8 cellular contexts compared by ENCODE assay signal in genomic region chr22:21629262-21630149, GRCh38. TPM values are rescaled to one million over a fixed set of nuclear protein-coding genes. Genes with fewer than 3 reads are reported as not detected.
DNase-seq lines count a peak whose midpoint lies in the region; ATAC-seq, FAIRE-seq and TF ChIP-seq lines count a peak whose summit lies in the region.

Gene YDJC, minus strand, starts transcription at chr22:21630022. Its CDS starts 8 bp downstream, at chr22:21630014.

- H3K9me3 ChIP-seq in ascending aorta = no peaks in the 10 kb centered on the region

- H3K4me1 Mint-ChIP-seq in T-helper 2 cell treated with Interferon-gamma antibody and Interleukin-4, amounts not matched to agents 5 μg/mL and 100 μg/mL, for 36 hours (ENCODE audit: low read depth) = peaks cover 30% of the 10 kb centered on the region

- H3K4me3 ChIP-seq in ascending aorta = peak within 1 kb of the TSS; percentile 88 to 89

- peaks cover 19% of the 10 kb centered on the region for H3K36me3 Mint-ChIP-seq in T-helper 2 cell treated with Interferon-gamma antibody and Interleukin-4, amounts not matched to agents 5 μg/mL and 100 μg/mL, for 36 hours (ENCODE audit: low read depth)

- no peaks in the 10 kb centered on the region for H3K27me3 Mint-ChIP-seq in T-helper 2 cell treated with Interferon-gamma antibody and Interleukin-4, amounts not matched to agents 5 μg/mL and 100 μg/mL, for 36 hours (ENCODE audit: low read depth)

- peak within 1 kb of the TSS; percentile 94 for H3K27ac Mint-ChIP-seq in T-helper 2 cell treated with Interferon-gamma antibody and Interleukin-4, amounts not matched to agents 5 μg/mL and 100 μg/mL, for 36 hours

- TF ChIP-seq CTCF in ascending aorta (IDR thresholded peaks at IDR 0.05) = peak in 2 of 3 experiments; percentile 34 to 46

- ATAC-seq in HG02981 (IDR thresholded peaks at IDR 0.05; ENCODE audit: unreplicated experiment) = peak; percentile 78

- H3K9me3 Mint-ChIP-seq in T-helper 2 cell treated with Interferon-gamma antibody and Interleukin-4, amounts not matched to agents 5 μg/mL and 100 μg/mL, for 36 hours = no peaks in the 10 kb centered on the region

- intact Hi-C loops in ascending aorta (cut with DNase I) = loop anchor here (1.0 to 5.0 kb wide), 3 partner anchors 13 to 61 kb away; partner anchors contain the start of gene SDF2L1

- peak within 1 kb of the TSS; percentile 91 for H3K4me3 Mint-ChIP-seq in T-helper 2 cell treated with Interferon-gamma antibody and Interleukin-4, amounts not matched to agents 5 μg/mL and 100 μg/mL, for 36 hours

- DNase-seq in GM18507 (ENCODE audit: extremely low spot score, insufficient read length, low read depth) = peak; percentile 84
- peak; percentile 90 for DNase-seq in NCI-H2029 (lab: John Stamatoyannopoulos, UW)
- peak; percentile 93 for DNase-seq in T-helper 2 cell treated with Interferon-gamma antibody and Interleukin-4, amounts not matched to agents 5 μg/mL and 100 μg/mL, for 36 hours (ENCODE audit: low spot score)
- DNase-seq in ascending aorta (ENCODE audit: low spot score in 2 of 2) = peak; percentile 73 to 96
- DNase-seq in hepatic stellate cell (ENCODE audit: low spot score) = peak; percentile 88
- peak; percentile 94 for DNase-seq in retina
- DNase-seq in cortex of kidney (lab: John Stamatoyannopoulos, UW) = no peak

- H3K36me3 ChIP-seq in ascending aorta = peaks cover 0 to 5% of the 10 kb centered on the region in 2 donors

- no peaks in the 10 kb centered on the region for H3K27me3 ChIP-seq in ascending aorta

- FAIRE-seq in GM18507 (lab: Jason Lieb, UNC) = peak; percentile 93

- H3K4me1 ChIP-seq in ascending aorta = peaks cover 6 to 16% of the 10 kb centered on the region in 2 donors

- peak within 1 kb of the TSS; percentile 77 to 87 for H3K27ac ChIP-seq in ascending aorta

RNA-seq across cellular contexts. Expression of gene YDJC, which starts in this region (rescaled TPM):
- 80.8 TPM for total RNA-seq in ascending aorta
